ENCODE assay signal across 8 cellular contexts in the genomic region with DNA sequence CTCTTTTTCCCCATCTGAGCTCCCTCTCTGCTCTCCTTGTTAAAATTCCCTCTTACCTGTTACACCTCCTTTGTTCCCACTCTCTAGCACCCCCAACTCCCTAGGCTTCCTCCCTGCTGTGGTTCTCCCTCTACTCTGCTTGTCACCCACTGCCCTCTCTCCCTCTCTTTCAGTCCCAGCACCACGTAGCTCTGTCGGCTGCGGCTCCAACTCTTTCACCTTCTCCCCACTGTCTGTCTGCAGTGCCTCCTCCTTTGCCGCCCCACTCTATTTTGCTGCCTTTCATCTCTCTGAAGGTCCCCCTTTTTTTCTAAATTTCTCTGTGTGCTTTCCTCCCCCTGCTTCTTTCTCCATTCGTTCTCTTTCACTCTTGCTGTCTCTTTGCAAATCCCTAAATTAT. TPM values are rescaled to one million over a fixed set of nuclear protein-coding genes. Genes with fewer than 3 reads are reported as not detected.
DNase-seq lines count a peak whose midpoint lies in the region; ATAC-seq and TF ChIP-seq lines count a peak whose summit lies in the region.

No MANE protein-coding gene starts in this region.

- 2 to 13% methylated on average over 5 of the region's 5 CpGs for WGBS in sigmoid colon, 2 donors

- H3K36me3 ChIP-seq in sigmoid colon = peaks cover 6 to 37% (median 9%) of the 10 kb centered on the region in 4 donors

- H3K27me3 ChIP-seq in foreskin keratinocyte (no peaks in the 10 kb centered on the region), sigmoid colon (no peaks in the 10 kb centered on the region)

- ATAC-seq in foreskin keratinocyte (no peak), HG02981 (IDR thresholded peaks at IDR 0.05; ENCODE audit: unreplicated experiment) (no peak)

- no peak for TF ChIP-seq POLR2A in sigmoid colon (IDR thresholded peaks at IDR 0.05)

- no peak for TF ChIP-seq EP300 in sigmoid colon (IDR thresholded peaks at IDR 0.05)

- DNase-seq in foreskin keratinocyte = no peak
- DNase-seq in sigmoid colon = no peak
- no peak for DNase-seq in central memory CD4-positive, alpha-beta T cell
- DNase-seq in NCI-H187 (lab: John Stamatoyannopoulos, UW) = no peak
- DNase-seq in NCI-H345 treated with DMSO at 0.1 percent for 48 hours (lab: John Stamatoyannopoulos, UW; ENCODE audit: unreplicated experiment) = no peak

- no peaks in the 10 kb centered on the region for H3K9me3 ChIP-seq in sigmoid colon

- H3K4me1 ChIP-seq in foreskin keratinocyte = no peaks in the 10 kb centered on the region
- H3K4me1 ChIP-seq in sigmoid colon = peaks cover 0 to 21% (median 12%) of the 10 kb centered on the region in 4 donors

- TF ChIP-seq CTCF in WI38 (IDR thresholded peaks at IDR 0.05; ENCODE audit: low read depth, low read length) = no peak
- TF ChIP-seq CTCF in foreskin keratinocyte (conservative IDR thresholded peaks at IDR 0.05) = no peak
- TF ChIP-seq CTCF in sigmoid colon (IDR thresholded peaks at IDR 0.05) = no peak

- H3K27ac ChIP-seq in foreskin keratinocyte (peak overlapping the region; percentile 35), sigmoid colon (peak overlapping the region; percentile 87 to 90 (median 88))

- intact Hi-C loops in sigmoid colon (cut with DNase I) = loop anchor here (1.0 to 2.0 kb wide), 2 partner anchors 19 to 30 kb away; no protein-coding TSS in a partner anchor

- peak overlapping the region; percentile 92 for H3K4me3 ChIP-seq in GM08714 (ENCODE audit: low read length)
- H3K4me3 ChIP-seq in WI38 (ENCODE audit: low read depth, low read length) = peak overlapping the region; percentile 97
- peak overlapping the region; percentile 78 to 90 (median 88) for H3K4me3 ChIP-seq in sigmoid colon

RNA-seq across cellular contexts. Expression of gene ZNF836, which starts 1.1 kb away (rescaled TPM):
- total RNA-seq in foreskin keratinocyte (6.7 and 9.0 TPM in 2 replicates), sigmoid colon (10 to 100 TPM in 2 of 4 donors, 1 to 10 TPM in 2; 9.1 to 12.3 (median 9.9) TPM)
- polyA plus RNA-seq in foreskin keratinocyte (2.5 and 3.3 TPM in 2 replicates), sigmoid colon (1 to 10 TPM; 2.4 to 5.1 (median 2.5) TPM)

RNA-seq across cellular contexts. Expression of gene PPP2R1A, which starts 19.5 kb away (rescaled TPM):
- total RNA-seq in foreskin keratinocyte (230 and 241 TPM in 2 replicates), sigmoid colon (100 to 1,000 TPM; 127 to 163 (median 137) TPM)
- polyA plus RNA-seq in foreskin keratinocyte (208 and 210 TPM in 2 replicates), sigmoid colon (100 to 1,000 TPM; 108 to 139 (median 126) TPM)

RNA-seq across cellular contexts. Expression of gene ZNF616, which starts 30.6 kb away (rescaled TPM):
- total RNA-seq in foreskin keratinocyte (7.0 and 7.8 TPM in 2 replicates), sigmoid colon (1 to 10 TPM; 4.3 to 7.2 (median 5.4) TPM)
- polyA plus RNA-seq in foreskin keratinocyte (2.0 and 2.3 TPM in 2 replicates), sigmoid colon (1 to 10 TPM; 1.4 to 3.7 (median 1.8) TPM)
